8 cellular contexts compared by ENCODE assay signal in genomic region chrX:134797390-134797700, GRCh38. TPM values are rescaled to one million over a fixed set of nuclear protein-coding genes. Genes with fewer than 3 reads are reported as not detected.
DNase-seq lines count a peak whose midpoint lies in the region; ATAC-seq, FAIRE-seq and TF ChIP-seq lines count a peak whose summit lies in the region.

No MANE protein-coding gene starts in this region.

- POLR2A ChIA-PET in HCT116 (lab: Charles Lee) = no interaction called here
- POLR2A ChIA-PET in K562 (lab: Yijun Ruan, JAX) = no interaction called here

- no peak for TF ChIP-seq CTCF in 22Rv1 (IDR thresholded peaks at IDR 0.05)
- no peak for TF ChIP-seq CTCF in HCT116 (IDR thresholded peaks at IDR 0.05 in 2 of 3, conservative IDR thresholded peaks at IDR 0.05 in 1 of 3; ENCODE audit: borderline replicate concordance in 1 of 3, insufficient read depth in 1 of 3, low read depth in 2 of 3, low read length in 2 of 3)
- no peak for TF ChIP-seq CTCF in K562 (IDR thresholded peaks at IDR 0.05 in 2 of 3, conservative IDR thresholded peaks at IDR 0.05 in 1 of 3; ENCODE audit: insufficient read depth in 2 of 3, low read depth in 1 of 3, low read length in 3 of 3)
- no peak for TF ChIP-seq CTCF in GM13977 (IDR thresholded peaks at IDR 0.05; ENCODE audit: extremely low read depth, insufficient read depth, missing control alignments)

- TF ChIP-seq EP300 in K562 (IDR thresholded peaks at IDR 0.05; ENCODE audit: low read length) = no peak

- H2AFZ ChIP-seq in HCT116 (ENCODE audit: low read depth, low read length, poor library complexity, severe bottlenecking) = no peak overlapping the region
- peak overlapping the region; percentile 94 for H2AFZ ChIP-seq in K562 (ENCODE audit: low read depth, low read length)

- H3K4me2 ChIP-seq in HCT116 (ENCODE audit: low read length) (peak overlapping the region; percentile 85), K562 (ENCODE audit: insufficient read depth, low read length) (peak overlapping the region; percentile 71)

- FAIRE-seq in K562 (lab: Jason Lieb, UNC) = no peak

- RAD21 ChIA-PET in HCT116 (lab: Charles Lee; ENCODE audit: low non-redundant PET in 1 of 2, low total read pairs in 2 of 2, uncharacterized antibody in 2 of 2, unreplicated experiment in 2 of 2) = no interaction called here

- TF ChIP-seq RAD21 in HCT116 (IDR thresholded peaks at IDR 0.05; ENCODE audit: low read depth) (no peak), K562 (CRISPR knock-in tag; conservative IDR thresholded peaks at IDR 0.05 in 1 of 2, IDR thresholded peaks at IDR 0.05 in 1 of 2) (no peak)

- CTCF ChIA-PET in HCT116 (lab: Charles Lee) (no interaction called here), K562 (lab: Yijun Ruan, JAX; ENCODE audit: low intra/inter-chr PET ratio) (no interaction called here)

- BruUV-seq in HCT116 (replicated peaks; lab: Mats Ljungman, UMichigan) (no TSS peak), K562 (replicated peaks; lab: Mats Ljungman, UMichigan) (TSS peak; percentile 90)

- no peaks in the 10 kb centered on the region for H3K9me3 ChIP-seq in HCT116 (ENCODE audit: control insufficient read depth in 1 of 2, insufficient read depth in 1 of 2, low read depth in 1 of 2, low read length in 2 of 2)
- H3K9me3 ChIP-seq in K562 (replicated peaks; ENCODE audit: control insufficient read depth, insufficient read depth, low read depth, low read length) = no peaks in the 10 kb centered on the region
- no peaks in the 10 kb centered on the region for H3K9me3 ChIP-seq in mononuclear cell (ENCODE audit: low read depth, low read length)

- no peaks in the 10 kb centered on the region for H4K20me1 ChIP-seq in HCT116 (ENCODE audit: insufficient read depth)
- no peaks in the 10 kb centered on the region for H4K20me1 ChIP-seq in K562 (replicated peaks; ENCODE audit: control insufficient read depth, insufficient read depth, low read length)

- DNase-seq in HCT116 (ENCODE audit: low read depth, low spot score) = no peak
- no peak for DNase-seq in K562 (ENCODE audit: extremely low read depth in 1 of 4, low spot score in 3 of 4)
- no peak for DNase-seq in GM13977 (ENCODE audit: low spot score)
- no peak for DNase-seq in occipital lobe (lab: John Stamatoyannopoulos, UW)
- DNase-seq in DMS53 treated with DMSO at 0.1 percent for 48 hours (lab: John Stamatoyannopoulos, UW; ENCODE audit: unreplicated experiment) = no peak

- H3K79me2 ChIP-seq in HCT116 (ENCODE audit: insufficient read depth, low read length) (peaks cover 49% of the 10 kb centered on the region), K562 (ENCODE audit: control insufficient read depth, insufficient read depth, low read length) (peaks cover 30% of the 10 kb centered on the region)

- H3K4me3 ChIP-seq in HCT116 (replicated peaks in 1 of 2; ENCODE audit: low read depth in 1 of 2, low read length in 2 of 2) = peak overlapping the region; percentile 73 to 75
- peak overlapping the region; percentile 95 for H3K4me3 ChIP-seq in K562
- H3K4me3 ChIP-seq in mononuclear cell (ENCODE audit: low read length) = peak overlapping the region; percentile 75

- H3K4me1 ChIP-seq in HCT116 (ENCODE audit: control insufficient read depth in 1 of 2, insufficient read depth in 2 of 2, low read length in 2 of 2) (peaks cover 58 to 79% of the 10 kb centered on the region in 2 experiments), K562 (replicated peaks in 1 of 2; ENCODE audit: control insufficient read depth in 2 of 2, insufficient read depth in 2 of 2, low read length in 2 of 2) (peaks cover 26 to 31% of the 10 kb centered on the region in 2 experiments), mononuclear cell (ENCODE audit: insufficient read depth, low read length) (peaks cover 17% of the 10 kb centered on the region)

- H3K27me3 ChIP-seq in HCT116 (ENCODE audit: insufficient read depth, low read length) = no peaks in the 10 kb centered on the region
- no peaks in the 10 kb centered on the region for H3K27me3 ChIP-seq in K562 (ENCODE audit: control insufficient read depth in 2 of 2, insufficient read depth in 2 of 2, low read length in 2 of 2)
- no peaks in the 10 kb centered on the region for H3K27me3 ChIP-seq in mononuclear cell (ENCODE audit: insufficient read depth, low read length)

- H3K9me1 ChIP-seq in K562 (ENCODE audit: control insufficient read depth, insufficient read depth, low read length) = peaks cover 3% of the 10 kb centered on the region

- H3K9ac ChIP-seq in HCT116 (ENCODE audit: low read length) (peak overlapping the region; percentile 82), K562 (ENCODE audit: insufficient read depth in 1 of 2, low read depth in 2 of 2, low read length in 2 of 2) (peak overlapping the region in 1 of 2 experiments; percentile 67; a peak in 2 of 4 replicates)

- in situ Hi-C loops in K562 (cut with MboI) = no loop called here
- in situ Hi-C loops in GM13977 (cut with MboI; ENCODE audit: low pct_unique_long_range_greater_than_20kb, low sequenced_read_pairs, unreplicated experiment) = no loop called here

- H3K36me3 ChIP-seq in HCT116 (ENCODE audit: control insufficient read depth in 1 of 2, insufficient read depth in 2 of 2, low read length in 2 of 2) = peaks cover 5 to 12% of the 10 kb centered on the region in 2 experiments; a peak in 2 of 4 replicates
- H3K36me3 ChIP-seq in K562 (ENCODE audit: control insufficient read depth, insufficient read depth, low read length) = peaks cover 28% of the 10 kb centered on the region

- 12% methylated on average over 7 of the region's 7 CpGs for WGBS in K562 (ENCODE audit: insufficient coverage, low coverage, missing lambda C conversion rate)

- TF ChIP-seq POLR2A in HCT116 (IDR thresholded peaks at IDR 0.05; ENCODE audit: borderline replicate concordance, extremely low read depth, insufficient read depth, insufficient read length) = no peak
- no peak for TF ChIP-seq POLR2A in K562 (conservative IDR thresholded peaks at IDR 0.05)

- ATAC-seq in HCT116 (no peak), K562 (no peak; the same call in 1 of the 3 replicates), HG02588 (IDR thresholded peaks at IDR 0.05; ENCODE audit: unreplicated experiment) (no peak)

- no peaks in the 10 kb centered on the region for H3K9me2 ChIP-seq in HCT116 (ENCODE audit: insufficient read depth)

- intact Hi-C loops in HCT116 (cut with micrococcal nuclease) (no loop called here), K562 (cut with micrococcal nuclease) (no loop called here)

- H3K27ac ChIP-seq in 22Rv1 = peak overlapping the region; percentile 52
- H3K27ac ChIP-seq in HCT116 (ENCODE audit: low read depth, low read length) = peak overlapping the region; percentile 80; the same call in 1 of the 2 replicates
- H3K27ac ChIP-seq in K562 (ENCODE audit: extremely low read depth, low read depth, low read length) = peak overlapping the region; percentile 63

TF ChIP-seq in HCT116, 20 proteins besides CTCF, POLR2A, EP300 and RAD21 (continues in another document):
- no peak for TF ChIP-seq MAX (IDR thresholded peaks at IDR 0.05)
- no peak for TF ChIP-seq FOSL1 (IDR thresholded peaks at IDR 0.05; ENCODE audit: low read depth)
- no peak for TF ChIP-seq ELF1 (IDR thresholded peaks at IDR 0.05; ENCODE audit: borderline replicate concordance, low read depth)
- no peak for TF ChIP-seq EZH2phosphoT487 (IDR thresholded peaks at IDR 0.05; ENCODE audit: borderline replicate concordance)
- no peak for TF ChIP-seq ATF3 (IDR thresholded peaks at IDR 0.05)
- no peak for TF ChIP-seq YY1 (IDR thresholded peaks at IDR 0.05; ENCODE audit: extremely low read depth, insufficient replicate concordance, low read depth, low read length)

TF ChIP-seq in K562, 482 proteins besides CTCF, POLR2A, EP300 and RAD21 (continues in another document):
- TF ChIP-seq SAP30 (IDR thresholded peaks at IDR 0.05; ENCODE audit: borderline replicate concordance, insufficient read depth, low read depth, low read length, poor library complexity, severe bottlenecking) = peak; percentile 37
- 0 out of 2 replicates have a peak, but pooled peaks have one; percentile 15 for TF ChIP-seq FOXM1 (IDR thresholded peaks at IDR 0.05; ENCODE audit: low read depth)
- no peak for TF ChIP-seq FOXM1 (CRISPR knock-in tag; IDR thresholded peaks at IDR 0.05; ENCODE audit: low read depth)
- no peak for TF ChIP-seq U2AF2 (optimal IDR thresholded peaks at IDR 0.05; ENCODE audit: low read depth, low read length)
- TF ChIP-seq NCOA1 (IDR thresholded peaks at IDR 0.05; ENCODE audit: low read depth) = no peak
- TF ChIP-seq NFYB (IDR thresholded peaks at IDR 0.05; ENCODE audit: extremely low read depth, insufficient read length) = peak; percentile 40
- 0 out of 2 replicates have a peak, but pooled peaks have one; percentile 18 for TF ChIP-seq FOSL1 (tag; conservative IDR thresholded peaks at IDR 0.05)
- no peak for TF ChIP-seq RBM17 (IDR thresholded peaks at IDR 0.05; ENCODE audit: borderline replicate concordance, low read depth, low read length)
- no peak for TF ChIP-seq PHF21A (IDR thresholded peaks at IDR 0.05; ENCODE audit: borderline replicate concordance, low read depth)
- TF ChIP-seq ZNF274 (IDR thresholded peaks at IDR 0.05; ENCODE audit: borderline replicate concordance, low read depth, low read length) = no peak
- no peak for TF ChIP-seq SNIP1 (IDR thresholded peaks at IDR 0.05; ENCODE audit: low read depth)
- no peak for TF ChIP-seq ZNF431 (CRISPR knock-in tag; IDR thresholded peaks at IDR 0.05)
- peak; percentile 59; the same call in 1 of the 2 replicates for TF ChIP-seq EP400 (IDR thresholded peaks at IDR 0.05)
- no peak for TF ChIP-seq GATA2 (CRISPR knock-in tag; IDR thresholded peaks at IDR 0.05)

RNA-seq across cellular contexts. Expression of gene PABIR2, which starts 0.3 kb away (rescaled TPM):
- 95.8 TPM for total RNA-seq in HCT116 (2021; ENCODE audit: unreplicated experiment)
- 66.0 and 94.2 TPM in 2 replicates for polyA plus RNA-seq in HCT116 (2012)
- 43.6 and 79.1 TPM in 2 replicates for total RNA-seq in K562 (2011; cell fraction: chromatin; rRNA removed; ENCODE audit: low replicate concordance)
- 24.0 and 30.3 TPM in 2 replicates for total RNA-seq in K562 (2011; cell fraction: nucleolus; rRNA removed)
- total RNA-seq in K562 (2011; cell fraction: nucleoplasm; rRNA removed) = 42.7 and 59.7 TPM in 2 replicates
- 9.2 and 11.2 TPM in 2 replicates for total RNA-seq in K562 (2014; rRNA removed)
- 16.7 and 17.3 TPM in 2 replicates for total RNA-seq in K562 (2014; rRNA removed; fragmentation: Illumina TruSeq; extraction: Trizol)
- 14.4 and 15.5 TPM in 2 replicates for total RNA-seq in K562 (2015; rRNA removed; fragmentation: Illumina TruSeq; extraction: Trizol)
- 38.4 and 44.7 TPM in 2 replicates for total RNA-seq in K562 (2021)
- polyA plus RNA-seq in K562 (2011; rRNA removed) = 39.7 and 43.8 TPM in 2 replicates
- polyA plus RNA-seq in K562 (2011; cell fraction: cytosol; rRNA removed) = 17.2 and 19.7 TPM in 2 replicates
- 81.5 and 87.8 TPM in 2 replicates for polyA plus RNA-seq in K562 (2011; cell fraction: nucleus; rRNA removed)
- polyA plus RNA-seq in K562 (2012) = 45.6 and 48.6 TPM in 2 replicates
- polyA plus RNA-seq in K562 (2014; fragmentation: Illumina TruSeq; extraction: Trizol) = 58.4 and 60.7 TPM in 2 replicates
- 10 to 100 TPM; 20.3 to 24.0 TPM for polyA plus RNA-seq in K562 (2014; fragmentation: Nextera tagmentation; extraction: Ambion mirVana)
- polyA plus RNA-seq in K562 (2014; rRNA removed) = 40.9 and 44.0 TPM in 2 replicates
- polyA minus RNA-seq in K562 (2011; rRNA and poly(A)+ RNA removed) = 15.8 and 17.4 TPM in 2 replicates
- 19.5 TPM in 2 replicates for polyA minus RNA-seq in K562 (2011; cell fraction: cytosol; rRNA and poly(A)+ RNA removed)
- 12.7 and 13.1 TPM in 2 replicates for polyA minus RNA-seq in K562 (2011; cell fraction: nucleus; rRNA and poly(A)+ RNA removed)
- total RNA-seq in mononuclear cell = 16.5 TPM
- total RNA-seq in occipital lobe = 4.8 TPM
